In genomic region chr4:54215379-54216072, GRCh38 we compare ENCODE assay signal across 32 cellular contexts. TPM values are rescaled to one million over a fixed set of nuclear protein-coding genes. Genes with fewer than 3 reads are reported as not detected.
A peak's percentile ranks its signal among the peaks of the same experiment; 100 is the strongest.
DNase-seq lines count a peak whose midpoint lies in the region; ATAC-seq and TF ChIP-seq lines count a peak whose summit lies in the region.
"Had no signal": no experiment of that assay in that cellular context is flagged by ENCODE, and none has a peak within 500 bp of the region (broad histone marks: within the 10 kb centered on the region; RNA-seq: fewer than 3 reads in every experiment).

No MANE protein-coding gene starts in this region.

- DNase-seq in DMS53 (lab: John Stamatoyannopoulos, UW): peak; percentile 14
- DNase-seq in DMS53 treated with DMSO at 0.1 percent for 48 hours (lab: John Stamatoyannopoulos, UW; ENCODE audit: unreplicated experiment): no peak
- DNase-seq in NCI-H510A treated with DMSO at 0.1 percent for 48 hours (lab: John Stamatoyannopoulos, UW): peak; percentile 89
- DNase-seq in endodermal cell: peak; percentile 48
- DNase-seq in PC-9: no peak
- no peak for DNase-seq in transverse colon
- DNase-seq in Right ventricle myocardium inferior (ENCODE audit: missing footprints): no peak
- DNase-seq: activated CD4-positive, alpha-beta T cell treated with anti-CD3 and anti-CD28 coated beads, Interleukin-2, amount 50 U/mL, for 4 hours; activated CD8-positive, alpha-beta memory T cell treated with anti-CD3 and anti-CD28 coated beads, Interleukin-2, amount 10 ng/mL, durations not matched to agents 7 days and 5 days; activated T-cell treated with anti-CD3 and anti-CD28 coated beads, Interleukin-2, amount 50 U/mL, for 48 hours; C1 segment of cervical spinal cord; caudate nucleus; cortex of kidney; DMS79; effector memory CD4-positive, alpha-beta T cell; GF-D8; islet precursor cell; left lung; NCI-H1048; NCI-H2171; NCI-H526; RPMI8226; substantia nigra had no signal

- H3K9me3 ChIP-seq in HEK293 (ENCODE audit: control insufficient read depth, insufficient read depth, low read depth, low read length) (no peaks in the 10 kb centered on the region), endodermal cell (ENCODE audit: control insufficient read depth, low read length) (no peaks in the 10 kb centered on the region), PC-9 (ENCODE audit: insufficient read depth, low read depth) (no peaks in the 10 kb centered on the region), transverse colon (no peaks in the 10 kb centered on the region)
- H3K9me3 ChIP-seq: left lung had no signal

- no peak overlapping the region for H3K4me3 ChIP-seq in HEK293 (ENCODE audit: low read depth, low read length)
- no peak overlapping the region for H3K4me3 ChIP-seq in endodermal cell (ENCODE audit: low read length)
- H3K4me3 ChIP-seq in PC-9: no peak overlapping the region
- H3K4me3 ChIP-seq in transverse colon: no peak overlapping the region
- H3K4me3 ChIP-seq: left lung, SK-N-MC, skin epidermis had no signal

- H3K4me1 ChIP-seq in HEK293 (ENCODE audit: control insufficient read depth, insufficient read depth, low read length): no peaks in the 10 kb centered on the region
- peaks cover 9% of the 10 kb centered on the region for H3K4me1 ChIP-seq in endodermal cell (ENCODE audit: control insufficient read depth, insufficient read depth, low read length)
- H3K4me1 ChIP-seq in PC-9 (replicated peaks; ENCODE audit: insufficient read depth): no peaks in the 10 kb centered on the region; the same call in 1 of the 2 replicates
- peaks cover 0 to 10% (median 1%) of the 10 kb centered on the region in 4 donors for H3K4me1 ChIP-seq in transverse colon
- H3K4me1 ChIP-seq: parathyroid adenoma had no signal

- peaks cover 47% of the 10 kb centered on the region for H3K27me3 Mint-ChIP-seq in endodermal cell (ENCODE audit: insufficient read depth)

- intact Hi-C loops in PC-9 (cut with micrococcal nuclease; ENCODE audit: unreplicated experiment) (loop anchor here (10.0 kb wide), 2 partner anchors 121 to 151 kb away; partner anchors contain the start of gene CHIC2), transverse colon (cut with DNase I; ENCODE audit: low total_unique reads) (loop anchor here (5.0 kb wide), 1 partner anchor 288 kb away; no protein-coding TSS in a partner anchor), Right ventricle myocardium inferior (cut with DNase I) (loop anchor here (5.0 kb wide), 3 partner anchors 308 to 1203 kb away; no protein-coding TSS in a partner anchor)

- peaks cover 42% of the 10 kb centered on the region for H3K4me1 Mint-ChIP-seq in endodermal cell
- H3K4me1 Mint-ChIP-seq: memory B cell had no signal

- no peak for ATAC-seq in Right ventricle myocardium inferior
- ATAC-seq: activated CD4-positive, CD25-positive, alpha-beta regulatory T cell treated with anti-CD3 and anti-CD28 coated beads, Interleukin-2, amount 50 U/mL, for 24 hours; activated CD8-positive, alpha-beta memory T cell treated with anti-CD3 and anti-CD28 coated beads, Interleukin-2, amount 10 ng/mL, durations not matched to agents 7 days and 5 days; left lung; stimulated activated memory B cell treated with anti-CD40 and anti-IgM and Interleukin-4, amounts not matched to agents 10 μg/mL and 1 μg/mL and 100 μg/mL, for 72 hours had no signal

- peaks cover 2% of the 10 kb centered on the region for H3K9me3 Mint-ChIP-seq in endodermal cell
- H3K9me3 Mint-ChIP-seq: memory B cell; stimulated activated memory B cell treated with anti-CD40 and anti-IgM and Interleukin-4, amounts not matched to agents 10 μg/mL and 1 μg/mL and 100 μg/mL, for 72 hours; T-helper 1 cell treated with Interleukin-12 subunit alpha and Interleukin-12 subunit beta and Interleukin-4 antibody, amounts not matched to agents 30 μg/mL and 1 μg/mL, for 36 hours had no signal

- in situ Hi-C loops in transverse colon (cut with MboI; ENCODE audit: low pct_ligation_motif_present in 1 of 4, low pct_unique_long_range_greater_than_20kb in 1 of 4, low sequenced_read_pairs in 3 of 4): loop anchor here (5.0 to 25.0 kb wide), 8 partner anchors 288 to 1203 kb away; partner anchors contain the start of gene SCFD2 (in 1 of the 4)

- H3K4me3 Mint-ChIP-seq in endodermal cell: no peak overlapping the region
- H3K4me3 Mint-ChIP-seq: activated CD8-positive, alpha-beta memory T cell treated with anti-CD3 and anti-CD28 coated beads, Interleukin-2, amount 10 ng/mL, durations not matched to agents 7 days and 5 days; memory B cell; stimulated activated memory B cell treated with anti-CD40 and anti-IgM and Interleukin-4, amounts not matched to agents 10 μg/mL and 1 μg/mL and 100 μg/mL, for 72 hours; T-helper 1 cell treated with Interleukin-12 subunit alpha and Interleukin-12 subunit beta and Interleukin-4 antibody, amounts not matched to agents 30 μg/mL and 1 μg/mL, for 36 hours had no signal

- H4K20me1 ChIP-seq in PC-9 (ENCODE audit: insufficient read depth): no peaks in the 10 kb centered on the region

- H3K36me3 ChIP-seq in HEK293 (ENCODE audit: control insufficient read depth in 2 of 2, insufficient read depth in 1 of 2, low read length in 2 of 2) (no peaks in the 10 kb centered on the region), endodermal cell (ENCODE audit: control insufficient read depth, insufficient read depth, low read length) (no peaks in the 10 kb centered on the region), PC-9 (ENCODE audit: low read depth) (no peaks in the 10 kb centered on the region), transverse colon (no peaks in the 10 kb centered on the region)
- H3K36me3 ChIP-seq: left lung had no signal

- no peaks in the 10 kb centered on the region for H3F3A ChIP-seq in PC-9 (ENCODE audit: insufficient read depth, low read depth)

- CTCF ChIA-PET in HEK293 (lab: Yijun Ruan, JAX): interaction anchor here (0.6 to 5.9 kb wide), 6 partner anchors 12 to 1201 kb away, joined by 3 to 62 read pairs (median 6); no protein-coding TSS in a partner anchor
- CTCF ChIA-PET in PC-9 (lab: Charles Lee): no interaction called here

- H3K9ac ChIP-seq in endodermal cell (ENCODE audit: extremely low read depth, low read length, poor library complexity, severe bottlenecking): no peak overlapping the region
- H3K9ac ChIP-seq: parathyroid adenoma had no signal

- no peaks in the 10 kb centered on the region for H3K79me2 ChIP-seq in PC-9 (ENCODE audit: low read depth)
- H3K79me2 ChIP-seq: parathyroid adenoma had no signal

- no peaks in the 10 kb centered on the region for H3K9me2 ChIP-seq in PC-9 (ENCODE audit: insufficient read depth)

- no peak overlapping the region for H2AFZ ChIP-seq in PC-9
- H2AFZ ChIP-seq: parathyroid adenoma had no signal

- TF ChIP-seq CTCF in HEK293 (tag by site-specific recombination; IDR thresholded peaks at IDR 0.05) (no peak), endodermal cell (conservative IDR thresholded peaks at IDR 0.05) (peak; percentile 52), PC-9 (conservative IDR thresholded peaks at IDR 0.05) (no peak), transverse colon (IDR thresholded peaks at IDR 0.05) (no peak)

- TF ChIP-seq EP300 in transverse colon (IDR thresholded peaks at IDR 0.05; ENCODE audit: low read depth): no peak

- POLR2A ChIA-PET in HEK293 (lab: Yijun Ruan, JAX): interaction anchor here (0.7 kb wide), 1 partner anchor 16 kb away, joined by 4 read pairs; no protein-coding TSS in a partner anchor
- POLR2A ChIA-PET in PC-9 (lab: Charles Lee; ENCODE audit: unreplicated experiment): no interaction called here

- no peak overlapping the region for H3K27ac Mint-ChIP-seq in endodermal cell
- H3K27ac Mint-ChIP-seq: activated CD8-positive, alpha-beta memory T cell treated with anti-CD3 and anti-CD28 coated beads, Interleukin-2, amount 10 ng/mL, durations not matched to agents 7 days and 5 days; memory B cell; stimulated activated memory B cell treated with anti-CD40 and anti-IgM and Interleukin-4, amounts not matched to agents 10 μg/mL and 1 μg/mL and 100 μg/mL, for 72 hours; T-helper 1 cell treated with Interleukin-12 subunit alpha and Interleukin-12 subunit beta and Interleukin-4 antibody, amounts not matched to agents 30 μg/mL and 1 μg/mL, for 36 hours had no signal

- TF ChIP-seq POLR2A in transverse colon (IDR thresholded peaks at IDR 0.05): no peak

- H3K4me2 ChIP-seq in PC-9: no peak overlapping the region

- BruUV-seq in PC-9 (replicated peaks; lab: Mats Ljungman, UMichigan): no TSS peak

- no peaks in the 10 kb centered on the region for H3K36me3 Mint-ChIP-seq in endodermal cell (ENCODE audit: low read depth)
- H3K36me3 Mint-ChIP-seq: activated CD8-positive, alpha-beta memory T cell treated with anti-CD3 and anti-CD28 coated beads, Interleukin-2, amount 10 ng/mL, durations not matched to agents 7 days and 5 days; memory B cell; stimulated activated memory B cell treated with anti-CD40 and anti-IgM and Interleukin-4, amounts not matched to agents 10 μg/mL and 1 μg/mL and 100 μg/mL, for 72 hours had no signal

- H3K27ac ChIP-seq in HEK293 (ENCODE audit: extremely low read depth, low read depth, low read length) (no peak overlapping the region), endodermal cell (ENCODE audit: low read depth, low read length) (no peak overlapping the region), PC-9 (no peak overlapping the region), transverse colon (no peak overlapping the region)
- H3K27ac ChIP-seq: 22Rv1, left lung, parathyroid adenoma, SK-N-MC, skin epidermis had no signal

- WGBS in endodermal cell (ENCODE audit: insufficient coverage in 1 of 2, insufficient read length in 1 of 2), 2 experiments: 63 to 70% methylated on average over 3 to 4 of the region's 4 CpGs
- 53 to 56% methylated on average over 4 of the region's 4 CpGs for WGBS in transverse colon (ENCODE audit: low coverage in 1 of 2), 2 donors

- H3K27me3 ChIP-seq in endodermal cell (ENCODE audit: control insufficient read depth, insufficient read depth, low read length, poor library complexity, severe bottlenecking) (peaks cover 6% of the 10 kb centered on the region), PC-9 (ENCODE audit: insufficient read depth, low read depth) (no peaks in the 10 kb centered on the region), transverse colon (peaks cover 18% of the 10 kb centered on the region)

TF ChIP-seq in HEK293, 187 proteins besides CTCF, POLR2A, EP300 and RAD21 (continues in another document):
- TF ChIP-seq ZNF184 (tag by site-specific recombination; IDR thresholded peaks at IDR 0.05): no peak

RNA-seq across cellular contexts. Expression of gene PDGFRA, which starts 13.6 kb away (rescaled TPM):
- total RNA-seq in endodermal cell: 10 to 100 TPM in 1 of 2 donors, 1 to 10 TPM in 1; 7.8 to 10.7 TPM
- polyA plus RNA-seq in endodermal cell (2013, experiment 1 of 2): 9.9 TPM
- 8.4 TPM for polyA plus RNA-seq in endodermal cell (2013, experiment 2 of 2)
- total RNA-seq in PC-9 (2021): not detected in 2 replicates
- total RNA-seq in transverse colon: 100 to 1,000 TPM in 1 of 4 donors, 10 to 100 TPM in 3; 20.6 to 190 (median 65.5) TPM
- total RNA-seq in Right ventricle myocardium inferior: 38.5 TPM
- total RNA-seq: activated CD8-positive, alpha-beta memory T cell treated with anti-CD3 and anti-CD28 coated beads, Interleukin-2, amount 10 ng/mL, durations not matched to agents 7 days and 5 days had no signal

Comparison
In these comparisons a context has a peak if more than half of its experiments do, and no peak if none do; other contexts are left out.
1. DNase-seq: peak in DMS53 (single experiment), NCI-H510A treated with DMSO at 0.1 percent for 48 hours (single experiment) and endodermal cell (single experiment); none in DMS53 treated with DMSO at 0.1 percent for 48 hours (single experiment), PC-9 (0 of 2), transverse colon (single experiment) and Right ventricle myocardium inferior (single experiment).